In the genomic region with DNA sequence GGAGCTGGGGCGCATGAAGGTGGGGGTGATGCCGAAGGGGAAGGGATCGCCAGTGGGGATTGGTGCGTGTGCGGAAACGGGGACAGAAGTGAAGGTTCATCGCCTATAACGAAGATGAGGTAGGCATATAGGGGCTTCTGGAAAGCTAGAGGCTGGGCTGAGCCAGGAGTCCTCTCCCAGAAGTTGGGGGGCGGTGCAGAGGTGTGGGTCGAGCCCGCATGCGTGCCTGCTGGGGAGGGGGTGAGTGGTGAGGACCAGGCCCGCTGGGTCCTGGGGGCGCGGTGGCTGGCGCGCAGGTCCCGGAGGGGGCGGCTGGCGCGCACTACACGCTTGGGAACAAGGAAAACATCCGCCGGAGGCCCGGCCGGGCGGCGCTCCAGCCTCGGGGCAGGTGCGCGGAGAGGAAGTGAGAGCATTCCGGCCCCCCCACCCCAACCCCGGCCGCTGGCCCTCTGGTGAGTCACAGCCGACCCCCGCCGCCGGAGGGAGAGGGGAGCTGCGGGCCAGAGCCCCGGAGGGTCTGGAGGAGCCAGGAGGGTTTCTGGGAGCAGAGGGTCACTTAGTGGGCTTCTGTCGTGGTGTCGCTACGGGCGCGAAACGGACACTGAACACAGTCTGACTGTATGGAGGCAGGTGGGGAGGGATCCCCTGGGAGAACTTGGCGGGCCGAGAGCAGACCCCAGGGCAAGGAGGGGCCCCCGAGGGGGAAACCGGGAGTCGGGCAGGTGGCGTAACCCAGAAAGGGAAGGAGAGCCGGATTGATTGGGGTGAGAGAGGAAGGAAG, we compare ENCODE assay signal across 8 cellular contexts. TPM values are rescaled to one million over a fixed set of nuclear protein-coding genes. Genes with fewer than 3 reads are reported as not detected.
DNase-seq lines count a peak whose midpoint lies in the region; ATAC-seq and TF ChIP-seq lines count a peak whose summit lies in the region.

No MANE protein-coding gene starts in this region.

- H3K36me3 ChIP-seq in Loucy (ENCODE audit: insufficient read depth, low read length): peaks cover 6% of the 10 kb centered on the region; the same call in 1 of the 2 replicates

- H3K4me3 Mint-ChIP-seq in T-helper 2 cell treated with Interferon-gamma antibody and Interleukin-4, amounts not matched to agents 5 μg/mL and 100 μg/mL, for 36 hours: peak overlapping the region; percentile 97

- H3K79me2 ChIP-seq in Loucy (ENCODE audit: insufficient read depth, low read length): peaks cover 48% of the 10 kb centered on the region

- ATAC-seq in GM21717 (IDR thresholded peaks at IDR 0.05; ENCODE audit: unreplicated experiment): peak; percentile 48

- H3K27ac ChIP-seq in layer of hippocampus (ENCODE audit: low read depth, low read length): peak overlapping the region; percentile 80

- peaks cover 44% of the 10 kb centered on the region for H3K4me1 ChIP-seq in Loucy (ENCODE audit: insufficient read depth, low read length, poor library complexity, severe bottlenecking)

- TF ChIP-seq CTCF in Loucy (conservative IDR thresholded peaks at IDR 0.05; ENCODE audit: low read length): no peak

- DNase-seq in Daoy (ENCODE audit: low read depth): peak; percentile 78
- DNase-seq in T-helper 2 cell treated with Interferon-gamma antibody and Interleukin-4, amounts not matched to agents 5 μg/mL and 100 μg/mL, for 36 hours (ENCODE audit: low spot score): peak; percentile 25
- peak; percentile 69 for DNase-seq in cerebellar cortex (ENCODE audit: low spot score)
- DNase-seq in stimulated activated CD4-positive, alpha-beta T cell treated with anti-CD3 and anti-CD28 coated beads, Interleukin-2, amount 100 ng/mL, for 24 hours: peak; percentile 50 to 65
- DNase-seq in dedifferentiated amniotic fluid mesenchymal stem cell (ENCODE audit: extremely low spot score): no peak

- peak overlapping the region; percentile 77 for H3K4me2 ChIP-seq in Loucy (ENCODE audit: low read depth, low read length, poor library complexity, severe bottlenecking)

- no peaks in the 10 kb centered on the region for H3K9me2 ChIP-seq in Loucy (replicated peaks; ENCODE audit: low read depth, low read length)

- H3K4me1 Mint-ChIP-seq in T-helper 2 cell treated with Interferon-gamma antibody and Interleukin-4, amounts not matched to agents 5 μg/mL and 100 μg/mL, for 36 hours (ENCODE audit: low read depth): peaks cover 37% of the 10 kb centered on the region

- H3K27me3 Mint-ChIP-seq in T-helper 2 cell treated with Interferon-gamma antibody and Interleukin-4, amounts not matched to agents 5 μg/mL and 100 μg/mL, for 36 hours (ENCODE audit: low read depth): no peaks in the 10 kb centered on the region

- peak overlapping the region; percentile 93 for H3K9ac ChIP-seq in Loucy (ENCODE audit: low read depth, low read length, poor library complexity, severe bottlenecking)

- H3K36me3 Mint-ChIP-seq in T-helper 2 cell treated with Interferon-gamma antibody and Interleukin-4, amounts not matched to agents 5 μg/mL and 100 μg/mL, for 36 hours (ENCODE audit: low read depth): peaks cover 25% of the 10 kb centered on the region

- H3K9me3 ChIP-seq in Loucy (ENCODE audit: insufficient read depth, low read depth, low read length): no peaks in the 10 kb centered on the region

- no peaks in the 10 kb centered on the region for H3K9me3 Mint-ChIP-seq in T-helper 2 cell treated with Interferon-gamma antibody and Interleukin-4, amounts not matched to agents 5 μg/mL and 100 μg/mL, for 36 hours

- peak overlapping the region; percentile 98 for H3K27ac Mint-ChIP-seq in T-helper 2 cell treated with Interferon-gamma antibody and Interleukin-4, amounts not matched to agents 5 μg/mL and 100 μg/mL, for 36 hours

- no peaks in the 10 kb centered on the region for H3K27me3 ChIP-seq in Loucy (ENCODE audit: insufficient read depth, low read length, poor library complexity, severe bottlenecking)
- H3K27me3 ChIP-seq in layer of hippocampus (ENCODE audit: control insufficient read depth, insufficient read depth, low read length): no peaks in the 10 kb centered on the region

- H2AFZ ChIP-seq in Loucy (ENCODE audit: low read length): peak overlapping the region; percentile 90

- H3F3A ChIP-seq in Loucy (ENCODE audit: low read depth): no peaks in the 10 kb centered on the region

- H3K4me3 ChIP-seq in Loucy (ENCODE audit: low read length, poor library complexity, severe bottlenecking): peak overlapping the region; percentile 92

- peaks cover 16% of the 10 kb centered on the region for H4K20me1 ChIP-seq in Loucy (ENCODE audit: insufficient read depth, low read length, poor library complexity, severe bottlenecking)

RNA-seq across cellular contexts. Expression of gene MSMP, which starts 2.9 kb away (rescaled TPM):
- total RNA-seq in Daoy (2014; rRNA removed; shearing (Covaris generic)): 0.21 and 0.51 TPM in 2 replicates

RNA-seq across cellular contexts. Expression of gene RGP1, which starts 7.8 kb away (rescaled TPM):
- total RNA-seq in Daoy (2014; rRNA removed; shearing (Covaris generic)): 11.7 and 16.3 TPM in 2 replicates

RNA-seq across cellular contexts. Expression of gene GBA2, which starts 7.9 kb away (rescaled TPM):
- 23.6 and 24.8 TPM in 2 replicates for total RNA-seq in Daoy (2014; rRNA removed; shearing (Covaris generic))

RNA-seq across cellular contexts. Expression of gene CREB3, which starts 24.5 kb away (rescaled TPM):
- total RNA-seq in Daoy (2014; rRNA removed; shearing (Covaris generic)): 97.9 and 104 TPM in 2 replicates

RNA-seq across cellular contexts. Expression of gene TLN1, which starts 24.9 kb away (rescaled TPM):
- total RNA-seq in Daoy (2014; rRNA removed; shearing (Covaris generic)): 173 and 190 TPM in 2 replicates
